In genomic region chr6:30657454-30657853, GRCh38 we compare ENCODE assay signal across 21 cellular contexts. TPM values are rescaled to one million over a fixed set of nuclear protein-coding genes. Genes with fewer than 3 reads are reported as not detected.
DNase-seq lines count a peak whose midpoint lies in the region; ATAC-seq and TF ChIP-seq lines count a peak whose summit lies in the region.
"Had no signal": no experiment of that assay in that cellular context is flagged by ENCODE, and none has a peak within 500 bp of the region (broad histone marks: within the 10 kb centered on the region; RNA-seq: fewer than 3 reads in every experiment).

No MANE protein-coding gene starts in this region.

- H3K9me3 ChIP-seq in smooth muscle cell (replicated peaks; ENCODE audit: low read depth), result no peaks in the 10 kb centered on the region
- H3K9me3 ChIP-seq: right atrium auricular region, suprapubic skin, vagina had no signal

- H3K9me3 Mint-ChIP-seq in activated CD4-positive, alpha-beta T cell treated with anti-CD3 and anti-CD28 coated beads for 36 hours (ENCODE audit: low read depth), result no peaks in the 10 kb centered on the region
- H3K9me3 Mint-ChIP-seq in activated naive CD8-positive, alpha-beta T cell treated with anti-CD3 and anti-CD28 coated beads, Interleukin-2, amount 50 U/mL, for 24 hours, result no peaks in the 10 kb centered on the region
- no peaks in the 10 kb centered on the region for H3K9me3 Mint-ChIP-seq in nephron progenitor cell
- H3K9me3 Mint-ChIP-seq: activated CD4-positive, alpha-beta T cell treated with anti-CD3 and anti-CD28 coated beads, Interleukin-2, amount 10 ng/mL, durations not matched to agents 24 days and 14 days had no signal

- DNase-seq in activated CD4-positive, alpha-beta T cell treated with anti-CD3 and anti-CD28 coated beads for 36 hours, result no peak
- no peak for DNase-seq in activated CD4-positive, alpha-beta T cell treated with anti-CD3 and anti-CD28 coated beads for 4 hours
- no peak for DNase-seq in activated naive CD8-positive, alpha-beta T cell treated with anti-CD3 and anti-CD28 coated beads, Interleukin-2, amount 50 U/mL, for 24 hours
- DNase-seq in nephron progenitor cell (no peak), smooth muscle cell (lab: John Stamatoyannopoulos, UW; ENCODE audit: unreplicated experiment) (no peak)
- DNase-seq: 8988T; activated CD4-positive, alpha-beta T cell treated with anti-CD3 and anti-CD28 coated beads, Interleukin-2, amount 10 ng/mL, durations not matched to agents 24 days and 14 days; activated CD8-positive, alpha-beta memory T cell treated with anti-CD3 and anti-CD28 coated beads, Interleukin-2, amount 50 U/mL, for 4 hours; Calu3; effector memory CD4-positive, alpha-beta T cell; Karpas-422; mammary epithelial cell; NCI-H187 treated with DMSO at 0.1 percent for 48 hours; PC-9; SIG-M5 had no signal

- H3K4me3 Mint-ChIP-seq in activated CD4-positive, alpha-beta T cell treated with anti-CD3 and anti-CD28 coated beads for 36 hours, result no peak overlapping the region
- H3K4me3 Mint-ChIP-seq in activated naive CD8-positive, alpha-beta T cell treated with anti-CD3 and anti-CD28 coated beads, Interleukin-2, amount 50 U/mL, for 24 hours, result no peak overlapping the region
- peak overlapping the region; percentile 12 for H3K4me3 Mint-ChIP-seq in nephron progenitor cell
- H3K4me3 Mint-ChIP-seq: activated CD4-positive, alpha-beta T cell treated with anti-CD3 and anti-CD28 coated beads, Interleukin-2, amount 10 ng/mL, durations not matched to agents 24 days and 14 days; B cell had no signal

- H3K79me2 ChIP-seq in smooth muscle cell (ENCODE audit: low read depth), result no peaks in the 10 kb centered on the region

- TF ChIP-seq CTCF in nephron progenitor cell (IDR thresholded peaks at IDR 0.05) (no peak), smooth muscle cell (IDR thresholded peaks at IDR 0.05; ENCODE audit: borderline replicate concordance, insufficient read depth, poor library complexity, severe bottlenecking) (no peak)

- no peaks in the 10 kb centered on the region for H4K20me1 ChIP-seq in smooth muscle cell (ENCODE audit: low read depth)

- peaks cover 50% of the 10 kb centered on the region for H3K36me3 Mint-ChIP-seq in activated CD4-positive, alpha-beta T cell treated with anti-CD3 and anti-CD28 coated beads for 36 hours (ENCODE audit: low read depth)
- peaks cover 53% of the 10 kb centered on the region for H3K36me3 Mint-ChIP-seq in activated naive CD8-positive, alpha-beta T cell treated with anti-CD3 and anti-CD28 coated beads, Interleukin-2, amount 50 U/mL, for 24 hours (ENCODE audit: low read depth)
- peaks cover 71% of the 10 kb centered on the region for H3K36me3 Mint-ChIP-seq in nephron progenitor cell (ENCODE audit: low read depth)

- CTCF ChIA-PET in activated CD4-positive, alpha-beta T cell treated with anti-CD3 and anti-CD28 coated beads for 36 hours (lab: Charles Lee), result no interaction called here

- ATAC-seq in activated CD4-positive, alpha-beta T cell treated with anti-CD3 and anti-CD28 coated beads for 36 hours, result no peak
- ATAC-seq in activated naive CD8-positive, alpha-beta T cell treated with anti-CD3 and anti-CD28 coated beads, Interleukin-2, amount 50 U/mL, for 24 hours, result no peak
- ATAC-seq in GM19328 (IDR thresholded peaks at IDR 0.05; ENCODE audit: unreplicated experiment), result no peak
- ATAC-seq: HCT116 had no signal

- H3K36me3 ChIP-seq in smooth muscle cell (ENCODE audit: low read depth), result peaks cover 3% of the 10 kb centered on the region

- H3K4me1 Mint-ChIP-seq in activated CD4-positive, alpha-beta T cell treated with anti-CD3 and anti-CD28 coated beads for 36 hours, result no peaks in the 10 kb centered on the region
- no peaks in the 10 kb centered on the region for H3K4me1 Mint-ChIP-seq in activated naive CD8-positive, alpha-beta T cell treated with anti-CD3 and anti-CD28 coated beads, Interleukin-2, amount 50 U/mL, for 24 hours
- H3K4me1 Mint-ChIP-seq in nephron progenitor cell, result peaks cover 12% of the 10 kb centered on the region
- H3K4me1 Mint-ChIP-seq: B cell had no signal

- H3F3A ChIP-seq in smooth muscle cell (ENCODE audit: low read depth), result no peaks in the 10 kb centered on the region

- H3K4me3 ChIP-seq in smooth muscle cell, result no peak overlapping the region
- H3K4me3 ChIP-seq: PC-9, right atrium auricular region, suprapubic skin, vagina had no signal

- no peak overlapping the region for H2AFZ ChIP-seq in smooth muscle cell (ENCODE audit: low read depth)
- H2AFZ ChIP-seq: PC-9 had no signal

- POLR2A ChIA-PET in activated CD4-positive, alpha-beta T cell treated with anti-CD3 and anti-CD28 coated beads for 36 hours (lab: Charles Lee), result no interaction called here

- no peaks in the 10 kb centered on the region for H3K27me3 Mint-ChIP-seq in activated CD4-positive, alpha-beta T cell treated with anti-CD3 and anti-CD28 coated beads for 36 hours
- no peaks in the 10 kb centered on the region for H3K27me3 Mint-ChIP-seq in activated naive CD8-positive, alpha-beta T cell treated with anti-CD3 and anti-CD28 coated beads, Interleukin-2, amount 50 U/mL, for 24 hours
- no peaks in the 10 kb centered on the region for H3K27me3 Mint-ChIP-seq in nephron progenitor cell (ENCODE audit: low read depth, poor library complexity)
- H3K27me3 Mint-ChIP-seq: activated CD4-positive, alpha-beta T cell treated with anti-CD3 and anti-CD28 coated beads, Interleukin-2, amount 10 ng/mL, durations not matched to agents 24 days and 14 days; B cell had no signal

- H3K9ac ChIP-seq in smooth muscle cell (ENCODE audit: low read depth), result no peak overlapping the region

- no peaks in the 10 kb centered on the region for H3K27me3 ChIP-seq in smooth muscle cell (ENCODE audit: low read depth)
- H3K27me3 ChIP-seq: right atrium auricular region, suprapubic skin, vagina had no signal

- intact Hi-C loops in activated CD4-positive, alpha-beta T cell treated with anti-CD3 and anti-CD28 coated beads for 36 hours (cut with DNase I, micrococcal nuclease), result no loop called here

- H3K4me1 ChIP-seq in smooth muscle cell (ENCODE audit: low read depth), result no peaks in the 10 kb centered on the region
- H3K4me1 ChIP-seq: right atrium auricular region, suprapubic skin, vagina had no signal

- H3K27ac ChIP-seq in smooth muscle cell (ENCODE audit: low read depth), result no peak overlapping the region
- H3K27ac ChIP-seq: PC-9, right atrium auricular region, suprapubic skin, vagina had no signal

- peak overlapping the region; percentile 8 for H3K27ac Mint-ChIP-seq in activated CD4-positive, alpha-beta T cell treated with anti-CD3 and anti-CD28 coated beads for 36 hours
- H3K27ac Mint-ChIP-seq in activated naive CD8-positive, alpha-beta T cell treated with anti-CD3 and anti-CD28 coated beads, Interleukin-2, amount 50 U/mL, for 24 hours, result peak overlapping the region; percentile 39
- H3K27ac Mint-ChIP-seq in nephron progenitor cell, result peak overlapping the region; percentile 52
- H3K27ac Mint-ChIP-seq: activated CD4-positive, alpha-beta T cell treated with anti-CD3 and anti-CD28 coated beads, Interleukin-2, amount 10 ng/mL, durations not matched to agents 24 days and 14 days; B cell had no signal

- H3K4me2 ChIP-seq in smooth muscle cell, result no peak overlapping the region
- H3K4me2 ChIP-seq: PC-9 had no signal

RNA-seq across cellular contexts. Expression of gene C6orf136, which starts 10.5 kb away (rescaled TPM):
- 10 to 100 TPM; 26.5 to 30.8 TPM for total RNA-seq in activated CD4-positive, alpha-beta T cell treated with anti-CD3 and anti-CD28 coated beads for 36 hours
- total RNA-seq in smooth muscle cell, result 1.8 and 4.3 TPM in 2 replicates
- polyA plus RNA-seq in smooth muscle cell, result 5.3 and 8.8 TPM in 2 replicates

RNA-seq across cellular contexts. Expression of gene DHX16, which starts 15.4 kb away (rescaled TPM):
- 10 to 100 TPM; 34.5 to 36.7 TPM for total RNA-seq in activated CD4-positive, alpha-beta T cell treated with anti-CD3 and anti-CD28 coated beads for 36 hours
- total RNA-seq in smooth muscle cell, result 12.4 and 16.0 TPM in 2 replicates
- polyA plus RNA-seq in smooth muscle cell, result 23.5 and 29.0 TPM in 2 replicates

RNA-seq across cellular contexts. Expression of gene PPP1R18, which starts 29.0 kb away (rescaled TPM):
- 100 to 1,000 TPM; 145 to 186 TPM for total RNA-seq in activated CD4-positive, alpha-beta T cell treated with anti-CD3 and anti-CD28 coated beads for 36 hours
- 42.7 and 55.3 TPM in 2 replicates for total RNA-seq in smooth muscle cell
- polyA plus RNA-seq in smooth muscle cell, result 41.6 and 51.6 TPM in 2 replicates

RNA-seq across cellular contexts. Expression of gene ATAT1, which starts 30.8 kb away (rescaled TPM):
- total RNA-seq in activated CD4-positive, alpha-beta T cell treated with anti-CD3 and anti-CD28 coated beads for 36 hours, result 1 to 10 TPM; 7.1 to 9.2 TPM
- total RNA-seq in smooth muscle cell, result 8.5 and 9.4 TPM in 2 replicates
- polyA plus RNA-seq in smooth muscle cell, result 16.5 and 18.8 TPM in 2 replicates

RNA-seq across cellular contexts. Expression of gene NRM, which starts 33.3 kb away (rescaled TPM):
- 10 to 100 TPM; 25.8 to 36.4 TPM for total RNA-seq in activated CD4-positive, alpha-beta T cell treated with anti-CD3 and anti-CD28 coated beads for 36 hours
- total RNA-seq in smooth muscle cell, result 14.6 and 25.8 TPM in 2 replicates
- 28.5 and 31.8 TPM in 2 replicates for polyA plus RNA-seq in smooth muscle cell
